ENCODE assay signal across 29 cellular contexts in the genomic region with DNA sequence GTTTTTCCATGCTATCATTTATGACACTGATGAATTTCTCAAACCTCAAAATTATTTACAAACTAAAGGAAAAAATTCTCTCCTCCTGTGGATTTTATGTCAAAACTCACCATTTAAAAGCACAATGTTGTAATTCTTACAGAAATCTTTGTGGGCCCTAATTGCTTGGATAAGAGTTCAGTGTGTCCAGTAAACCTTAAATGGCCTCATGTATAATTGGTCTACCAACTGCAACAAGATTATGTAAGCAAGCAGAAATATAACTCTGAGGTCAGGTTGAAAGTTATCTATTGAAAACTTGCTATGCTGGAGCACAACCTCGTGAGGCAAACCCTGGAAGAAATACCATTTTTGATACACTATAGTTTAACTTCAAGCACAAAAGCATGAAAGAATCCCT.
"Had no signal": no experiment of that assay in that cellular context is flagged by ENCODE, and none has a peak within 500 bp of the region (broad histone marks: within the 10 kb centered on the region; RNA-seq: fewer than 3 reads in every experiment).

No MANE protein-coding gene starts in this region.

- DNase-seq: activated CD4-positive, alpha-beta memory T cell treated with anti-CD3 and anti-CD28 coated beads for 36 hours; activated CD4-positive, alpha-beta T cell treated with anti-CD3 and anti-CD28 coated beads, Interleukin-2, amount 10 ng/mL, durations not matched to agents 24 days and 14 days; activated CD4-positive, CD25-positive, alpha-beta regulatory T cell treated with anti-CD3 and anti-CD28 coated beads, Interleukin-2, amount 50 U/mL, for 72 hours; activated CD8-positive, alpha-beta memory T cell treated with anti-CD3 and anti-CD28 coated beads, Interleukin-2, amount 50 U/mL, for 4 hours; activated gamma-delta T cell; activated naive CD4-positive, alpha-beta T cell treated with anti-CD3 and anti-CD28 coated beads, Interleukin-2, amount 10 ng/mL, durations not matched to agents 7 days and 5 days; activated naive CD8-positive, alpha-beta T cell treated with anti-CD3 and anti-CD28 coated beads, Interleukin-2, amount 10 ng/mL, durations not matched to agents 7 days and 5 days; activated T-cell treated with anti-CD3 and anti-CD28 coated beads, Interleukin-2, amount 50 U/mL, for 1 hour; cortex of kidney; effector memory CD8-positive, alpha-beta T cell; erythroblast; hypothalamus; immature natural killer cell; left lung; mammary epithelial cell; naive B cell; stimulated activated CD4-positive, alpha-beta T cell treated with anti-CD3 and anti-CD28 coated beads, Interleukin-4, amount 100 ng/mL, for 24 hours; substantia nigra; T-helper 2 cell; uterus had no signal

- H3K4me3 Mint-ChIP-seq: activated CD4-positive, alpha-beta memory T cell treated with anti-CD3 and anti-CD28 coated beads for 36 hours; activated CD4-positive, alpha-beta T cell treated with anti-CD3 and anti-CD28 coated beads, Interleukin-2, amount 10 ng/mL, durations not matched to agents 24 days and 14 days; activated naive CD4-positive, alpha-beta T cell treated with anti-CD3 and anti-CD28 coated beads, Interleukin-2, amount 10 ng/mL, durations not matched to agents 7 days and 5 days; activated naive CD8-positive, alpha-beta T cell treated with anti-CD3 and anti-CD28 coated beads, Interleukin-2, amount 10 ng/mL, durations not matched to agents 7 days and 5 days; brain; effector memory CD8-positive, alpha-beta T cell; immature natural killer cell; naive B cell; stimulated activated effector memory CD8-positive, alpha-beta T cell treated with anti-CD3 and anti-CD28 coated beads, Interleukin-12 subunit alpha, Interleukin-12 subunit beta, amount 100 ng/mL, for 72 hours; stimulated activated naive CD8-positive, alpha-beta T cell treated with anti-CD3 and anti-CD28 coated beads, Interleukin-15, Interleukin-2, amounts not matched to agents 100 ng/mL and 50 ng/mL, for 24 hours; type B pancreatic cell had no signal

- H3K27me3 ChIP-seq: ascending aorta, cardiac muscle cell, gastroesophageal sphincter, left lung, uterus had no signal

- H3K4me3 ChIP-seq: ascending aorta, cardiac muscle cell, gastroesophageal sphincter, left lung, skin epidermis, uterus had no signal

- ATAC-seq: effector memory CD8-positive, alpha-beta T cell; gastroesophageal sphincter; left lung; sciatic nerve; stimulated activated effector memory CD8-positive, alpha-beta T cell treated with anti-CD3 and anti-CD28 coated beads, Interleukin-12 subunit alpha, Interleukin-12 subunit beta, amount 100 ng/mL, for 72 hours had no signal

- H3K27ac ChIP-seq: ascending aorta, cardiac muscle cell, gastroesophageal sphincter, left lung, skin epidermis, uterus had no signal

- H3K4me1 ChIP-seq: ascending aorta, left lung, uterus had no signal

- H3K9me3 ChIP-seq: ascending aorta, gastroesophageal sphincter, left lung, uterus had no signal

- H3K36me3 Mint-ChIP-seq: stimulated activated effector memory CD8-positive, alpha-beta T cell treated with anti-CD3 and anti-CD28 coated beads, Interleukin-12 subunit alpha, Interleukin-12 subunit beta, amount 100 ng/mL, for 72 hours had no signal

- H3K9me3 Mint-ChIP-seq: activated CD4-positive, alpha-beta memory T cell treated with anti-CD3 and anti-CD28 coated beads for 36 hours; activated CD4-positive, alpha-beta T cell treated with anti-CD3 and anti-CD28 coated beads, Interleukin-2, amount 10 ng/mL, durations not matched to agents 24 days and 14 days; activated naive CD4-positive, alpha-beta T cell treated with anti-CD3 and anti-CD28 coated beads, Interleukin-2, amount 10 ng/mL, durations not matched to agents 7 days and 5 days; activated naive CD8-positive, alpha-beta T cell treated with anti-CD3 and anti-CD28 coated beads, Interleukin-2, amount 10 ng/mL, durations not matched to agents 7 days and 5 days; effector memory CD8-positive, alpha-beta T cell; immature natural killer cell; stimulated activated effector memory CD8-positive, alpha-beta T cell treated with anti-CD3 and anti-CD28 coated beads, Interleukin-12 subunit alpha, Interleukin-12 subunit beta, amount 100 ng/mL, for 72 hours; stimulated activated naive CD8-positive, alpha-beta T cell treated with anti-CD3 and anti-CD28 coated beads, Interleukin-15, Interleukin-2, amounts not matched to agents 100 ng/mL and 50 ng/mL, for 24 hours; type B pancreatic cell had no signal

- H3K4me1 Mint-ChIP-seq: activated naive CD4-positive, alpha-beta T cell treated with anti-CD3 and anti-CD28 coated beads, Interleukin-2, amount 10 ng/mL, durations not matched to agents 7 days and 5 days; naive B cell; stimulated activated effector memory CD8-positive, alpha-beta T cell treated with anti-CD3 and anti-CD28 coated beads, Interleukin-12 subunit alpha, Interleukin-12 subunit beta, amount 100 ng/mL, for 72 hours had no signal

- H3K27ac Mint-ChIP-seq: activated CD4-positive, alpha-beta memory T cell treated with anti-CD3 and anti-CD28 coated beads for 36 hours; activated CD4-positive, alpha-beta T cell treated with anti-CD3 and anti-CD28 coated beads, Interleukin-2, amount 10 ng/mL, durations not matched to agents 24 days and 14 days; activated naive CD4-positive, alpha-beta T cell treated with anti-CD3 and anti-CD28 coated beads, Interleukin-2, amount 10 ng/mL, durations not matched to agents 7 days and 5 days; activated naive CD8-positive, alpha-beta T cell treated with anti-CD3 and anti-CD28 coated beads, Interleukin-2, amount 10 ng/mL, durations not matched to agents 7 days and 5 days; brain; effector memory CD8-positive, alpha-beta T cell; immature natural killer cell; naive B cell; stimulated activated effector memory CD8-positive, alpha-beta T cell treated with anti-CD3 and anti-CD28 coated beads, Interleukin-12 subunit alpha, Interleukin-12 subunit beta, amount 100 ng/mL, for 72 hours; stimulated activated naive CD8-positive, alpha-beta T cell treated with anti-CD3 and anti-CD28 coated beads, Interleukin-15, Interleukin-2, amounts not matched to agents 100 ng/mL and 50 ng/mL, for 24 hours; type B pancreatic cell had no signal

- H3K27me3 Mint-ChIP-seq: activated CD4-positive, alpha-beta memory T cell treated with anti-CD3 and anti-CD28 coated beads for 36 hours; activated CD4-positive, alpha-beta T cell treated with anti-CD3 and anti-CD28 coated beads, Interleukin-2, amount 10 ng/mL, durations not matched to agents 24 days and 14 days; activated naive CD4-positive, alpha-beta T cell treated with anti-CD3 and anti-CD28 coated beads, Interleukin-2, amount 10 ng/mL, durations not matched to agents 7 days and 5 days; activated naive CD8-positive, alpha-beta T cell treated with anti-CD3 and anti-CD28 coated beads, Interleukin-2, amount 10 ng/mL, durations not matched to agents 7 days and 5 days; brain; effector memory CD8-positive, alpha-beta T cell; naive B cell; stimulated activated naive CD8-positive, alpha-beta T cell treated with anti-CD3 and anti-CD28 coated beads, Interleukin-15, Interleukin-2, amounts not matched to agents 100 ng/mL and 50 ng/mL, for 24 hours; type B pancreatic cell had no signal

- H3K36me3 ChIP-seq: ascending aorta, cardiac muscle cell, gastroesophageal sphincter, left lung, uterus had no signal
